In genomic region chr2:197599285-197599965, GRCh38 we compare ENCODE assay signal across 8 cellular contexts.
DNase-seq lines count a peak whose midpoint lies in the region; ATAC-seq and TF ChIP-seq lines count a peak whose summit lies in the region.

No MANE protein-coding gene starts in this region.

- WGBS in adrenal gland, 4 donors = 62 to 64% (median 62%) methylated on average over 11 of the region's 11 CpGs
- 32% methylated on average over 11 of the region's 11 CpGs for WGBS in thymus

- H3K4me1 ChIP-seq in adrenal gland (replicated peaks in 1 of 2) (no peaks in the 10 kb centered on the region), thymus (ENCODE audit: control insufficient read depth, insufficient read depth, low read length) (no peaks in the 10 kb centered on the region), ascending aorta (no peaks in the 10 kb centered on the region)

- TF ChIP-seq POLR2A in adrenal gland (IDR thresholded peaks at IDR 0.05) = no peak

- intact Hi-C loops in adrenal gland (cut with DNase I) = no loop called here
- intact Hi-C loops in ascending aorta (cut with DNase I) = no loop called here

- H3K9me3 ChIP-seq in adrenal gland (replicated peaks in 1 of 3) (no peaks in the 10 kb centered on the region), thymus (ENCODE audit: control insufficient read depth) (no peaks in the 10 kb centered on the region), ascending aorta (no peaks in the 10 kb centered on the region)

- H3K36me3 ChIP-seq in adrenal gland (replicated peaks in 1 of 2) (no peaks in the 10 kb centered on the region), thymus (ENCODE audit: control insufficient read depth, insufficient read depth) (no peaks in the 10 kb centered on the region), ascending aorta (peaks cover 0 to 7% of the 10 kb centered on the region in 2 donors)

- H3K27ac ChIP-seq in adrenal gland (no peak overlapping the region), thymus (ENCODE audit: low read depth) (no peak overlapping the region), ascending aorta (no peak overlapping the region)

- TF ChIP-seq CTCF in adrenal gland (IDR thresholded peaks at IDR 0.05) (peak in 4 of 6 experiments; percentile 12 to 38 (median 31)), ascending aorta (IDR thresholded peaks at IDR 0.05) (no peak)

- H3K27me3 ChIP-seq in adrenal gland (no peaks in the 10 kb centered on the region), thymus (ENCODE audit: control insufficient read depth, insufficient read depth) (no peaks in the 10 kb centered on the region), ascending aorta (no peaks in the 10 kb centered on the region)

- H3K4me3 ChIP-seq in adrenal gland (no peak overlapping the region), thymus (ENCODE audit: low read length) (peak overlapping the region; percentile 19), ascending aorta (no peak overlapping the region)

- DNase-seq in activated CD8-positive, alpha-beta memory T cell treated with anti-CD3 and anti-CD28 coated beads, Interleukin-2, amount 50 U/mL, for 4 hours = peak; percentile 23
- DNase-seq in activated CD8-positive, alpha-beta memory T cell treated with anti-CD3 and anti-CD28 coated beads, Interleukin-2, amount 50 U/mL, for 48 hours = no peak
- peak; percentile 38 to 49 for DNase-seq in NOMO-1 (lab: John Stamatoyannopoulos, UW; ENCODE audit: unreplicated experiment in 2 of 2)
- DNase-seq in adrenal gland = peak in 3 of 7 donors; percentile 21 to 56 (median 27)
- DNase-seq in iris pigment epithelial cell (ENCODE audit: low read depth) = peak; percentile 72
- DNase-seq in ascending aorta (ENCODE audit: low spot score in 2 of 2) = no peak

- peak; percentile 59 for ATAC-seq in HG02885 (IDR thresholded peaks at IDR 0.05; ENCODE audit: poor library complexity, unreplicated experiment)

Comparison
In these comparisons a context has a peak if more than half of its experiments do, and no peak if none do; other contexts are left out.
1. DNase-seq: peak in activated CD8-positive, alpha-beta memory T cell treated with anti-CD3 and anti-CD28 coated beads, Interleukin-2, amount 50 U/mL, for 4 hours (single experiment), NOMO-1 (2 of 2) and iris pigment epithelial cell (single experiment); none in activated CD8-positive, alpha-beta memory T cell treated with anti-CD3 and anti-CD28 coated beads, Interleukin-2, amount 50 U/mL, for 48 hours (single experiment) and ascending aorta (0 of 2).
2. CTCF ChIP-seq: peak in adrenal gland (4 of 6); none in ascending aorta (0 of 3).